In the genomic region with DNA sequence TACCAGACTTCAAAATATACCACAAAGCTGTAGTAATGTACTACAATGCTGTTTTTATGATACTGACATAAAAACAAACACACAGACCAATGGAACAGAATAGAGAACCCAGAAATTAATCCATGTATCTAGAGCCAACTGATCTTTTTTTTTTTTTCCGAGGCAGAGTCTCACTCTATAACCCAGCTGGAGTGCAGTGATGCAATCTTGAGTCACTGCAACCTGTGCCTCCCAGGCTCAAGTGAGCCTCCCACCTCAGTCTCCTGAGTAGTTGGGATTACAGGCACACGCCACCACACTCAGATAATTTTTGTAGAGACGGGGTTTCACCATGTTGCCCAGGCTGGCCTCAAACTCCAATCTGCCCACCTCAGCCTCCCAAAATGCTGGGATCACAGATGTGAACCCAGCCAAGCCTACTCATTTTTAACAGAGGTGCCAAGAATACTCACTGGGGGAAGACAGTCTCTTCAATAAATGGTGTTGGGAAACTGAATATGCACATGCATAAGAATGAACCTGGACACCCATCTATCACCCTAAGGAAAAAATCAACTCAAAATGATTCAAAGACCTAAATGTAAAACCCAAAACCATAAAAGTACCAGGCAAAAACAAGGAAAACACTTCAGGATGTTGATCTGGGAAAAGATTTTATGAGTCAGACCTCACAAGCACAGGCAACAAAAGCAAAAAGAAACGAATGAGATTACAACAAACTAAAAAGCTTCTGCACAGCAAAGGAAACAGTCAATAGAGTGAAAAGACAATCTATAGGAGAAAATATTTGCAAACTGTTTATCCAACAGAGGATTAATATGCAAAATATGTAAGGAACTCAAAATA, we compare ENCODE assay signal across 15 cellular contexts.
DNase-seq lines count a peak whose midpoint lies in the region; ATAC-seq and TF ChIP-seq lines count a peak whose summit lies in the region.
"Had no signal": no experiment of that assay in that cellular context is flagged by ENCODE, and none has a peak within 500 bp of the region (broad histone marks: within the 10 kb centered on the region; RNA-seq: fewer than 3 reads in every experiment).

No MANE protein-coding gene starts in this region.

- H3K27ac ChIP-seq in HUES48 (ENCODE audit: low read depth, low read length) = peak overlapping the region; percentile 48
- H3K27ac ChIP-seq in foreskin keratinocyte = peak overlapping the region; percentile 41
- H3K27ac ChIP-seq: C4-2B, cardiac muscle cell, gastroesophageal sphincter, lower lobe of right lung had no signal

- peak; percentile 41 for DNase-seq in AG10803 (ENCODE audit: low read depth)
- peak; percentile 29 for DNase-seq in adipocyte (ENCODE audit: low read depth)
- DNase-seq in foreskin keratinocyte = peak; percentile 60 to 74
- no peak for DNase-seq in T-helper 9 cell
- DNase-seq in NCI-H345 (lab: John Stamatoyannopoulos, UW) = no peak
- DNase-seq in ureter (ENCODE audit: low spot score) = no peak
- no peak for DNase-seq in NCI-H345 treated with DMSO at 0.1 percent for 48 hours (lab: John Stamatoyannopoulos, UW; ENCODE audit: unreplicated experiment)
- DNase-seq: lower lobe of right lung; occipital lobe; stimulated activated CD4-positive, alpha-beta T cell treated with anti-CD3 and anti-CD28 coated beads, Interleukin-2, amount 100 ng/mL, for 24 hours had no signal

- peak; percentile 99 for ATAC-seq in foreskin keratinocyte
- ATAC-seq: gastroesophageal sphincter; lower lobe of right lung; stimulated activated memory B cell treated with anti-CD40 and anti-IgM and Interleukin-4, amounts not matched to agents 10 μg/mL and 1 μg/mL and 100 μg/mL, for 72 hours had no signal

- TF ChIP-seq CTCF in AG10803 (conservative IDR thresholded peaks at IDR 0.05; ENCODE audit: low read length) (no peak), foreskin keratinocyte (conservative IDR thresholded peaks at IDR 0.05) (no peak)

- no peak overlapping the region for H3K4me3 ChIP-seq in AG10803 (ENCODE audit: low read length)
- H3K4me3 ChIP-seq in HUES48 (ENCODE audit: low read depth, low read length) = no peak overlapping the region
- no peak overlapping the region for H3K4me3 ChIP-seq in adipocyte (ENCODE audit: low read length)
- H3K4me3 ChIP-seq: cardiac muscle cell, gastroesophageal sphincter, lower lobe of right lung had no signal

- peaks cover 10% of the 10 kb centered on the region; the same call in 1 of the 2 replicates for H3K4me1 ChIP-seq in HUES48 (ENCODE audit: control insufficient read depth, insufficient read depth, low read length)
- H3K4me1 ChIP-seq in adipocyte (ENCODE audit: control insufficient read depth, insufficient read depth, low read length) = no peaks in the 10 kb centered on the region
- peaks cover 9% of the 10 kb centered on the region for H3K4me1 ChIP-seq in foreskin keratinocyte
- H3K4me1 ChIP-seq: gastroesophageal sphincter, lower lobe of right lung had no signal

- H3K27me3 ChIP-seq in HUES48 (ENCODE audit: control insufficient read depth, insufficient read depth, low read length) (no peaks in the 10 kb centered on the region), adipocyte (replicated peaks; ENCODE audit: control insufficient read depth, insufficient read depth, low read length) (no peaks in the 10 kb centered on the region), foreskin keratinocyte (no peaks in the 10 kb centered on the region)
- H3K27me3 ChIP-seq: cardiac muscle cell, gastroesophageal sphincter had no signal

- H3K36me3 ChIP-seq in HUES48 (ENCODE audit: control insufficient read depth, insufficient read depth, low read length) = no peaks in the 10 kb centered on the region
- H3K36me3 ChIP-seq in adipocyte (ENCODE audit: control insufficient read depth, insufficient read depth, low read length, severe bottlenecking) = no peaks in the 10 kb centered on the region
- H3K36me3 ChIP-seq: cardiac muscle cell, gastroesophageal sphincter, lower lobe of right lung had no signal

- no peak overlapping the region for H3K9ac ChIP-seq in HUES48 (ENCODE audit: low read depth, low read length)
- no peak overlapping the region for H3K9ac ChIP-seq in adipocyte (ENCODE audit: low read length)

- H3K9me3 ChIP-seq in HUES48 (ENCODE audit: control insufficient read depth, insufficient read depth, low read length) (no peaks in the 10 kb centered on the region), adipocyte (ENCODE audit: control insufficient read depth, low read length) (peaks cover 12% of the 10 kb centered on the region)

Comparison
In these comparisons a context has a peak if more than half of its experiments do, and no peak if none do; other contexts are left out.
1. DNase-seq: peak in AG10803 (single experiment), adipocyte (single experiment) and foreskin keratinocyte (2 of 2); none in T-helper 9 cell (single experiment), NCI-H345 (single experiment), ureter (single experiment) and NCI-H345 treated with DMSO at 0.1 percent for 48 hours (single experiment).